1 cellular context compared by ENCODE assay signal in the genomic region with DNA sequence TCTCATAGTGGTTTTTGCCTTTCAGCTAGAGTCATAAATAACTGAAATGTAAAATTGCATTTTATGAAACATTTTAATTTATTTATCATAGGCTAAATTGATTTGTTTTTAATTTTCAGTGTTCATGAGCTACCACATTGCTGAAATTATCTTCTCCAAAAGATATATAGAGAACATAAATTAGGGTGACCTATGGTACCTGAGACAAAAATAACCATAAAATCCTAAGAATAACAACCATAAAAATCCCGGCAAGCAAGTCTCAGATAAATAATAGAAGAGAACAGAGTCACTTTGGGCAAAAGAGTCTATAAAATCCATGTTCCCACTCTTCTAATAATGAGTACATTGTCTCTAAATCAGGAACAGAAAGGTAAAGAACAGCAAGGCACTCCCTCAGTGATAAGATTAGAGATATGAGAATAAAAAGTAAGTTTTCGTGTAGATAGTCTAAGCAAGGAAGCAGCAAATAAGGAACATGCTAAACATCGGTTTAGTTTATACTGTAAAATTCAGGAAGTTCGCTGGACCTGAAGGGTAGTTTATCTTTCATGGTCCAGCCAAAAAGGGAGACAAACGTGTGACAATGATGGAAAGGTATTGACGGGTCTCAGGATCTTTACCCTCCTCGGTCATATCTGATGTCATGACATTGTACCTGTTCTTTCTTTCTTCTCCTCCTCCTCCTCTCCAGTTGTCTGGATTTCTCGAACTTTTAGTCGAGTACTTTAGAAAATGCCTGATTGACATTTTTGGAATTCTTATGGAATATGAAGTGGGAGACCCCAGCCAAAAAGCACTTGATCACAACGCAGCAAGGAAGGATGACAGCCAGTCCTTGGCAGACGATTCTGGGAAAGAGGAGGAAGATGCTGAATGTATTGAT.
TF ChIP-seq lines count a peak whose summit lies in the region.

No MANE protein-coding gene starts in this region.

TF ChIP-seq in H1, 55 proteins besides CTCF, POLR2A, EP300 and RAD21:
- no peak for TF ChIP-seq SP2 (IDR thresholded peaks at IDR 0.05; ENCODE audit: low read length)
- no peak for TF ChIP-seq YY1 (IDR thresholded peaks at IDR 0.05; ENCODE audit: low read depth, low read length)
- TF ChIP-seq CREB1 (IDR thresholded peaks at IDR 0.05), result no peak
- TF ChIP-seq, protein P1, sequence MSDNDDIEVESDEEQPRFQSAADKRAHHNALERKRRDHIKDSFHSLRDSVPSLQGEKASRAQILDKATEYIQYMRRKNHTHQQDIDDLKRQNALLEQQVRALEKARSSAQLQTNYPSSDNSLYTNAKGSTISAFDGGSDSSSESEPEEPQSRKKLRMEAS (IDR thresholded peaks at IDR 0.05), result no peak
- no peak for TF ChIP-seq BCL11A (IDR thresholded peaks at IDR 0.05; ENCODE audit: low read depth in 2 of 2, low read length in 2 of 2)
- no peak for TF ChIP-seq SIN3A (conservative IDR thresholded peaks at IDR 0.05 in 1 of 2, IDR thresholded peaks at IDR 0.05 in 1 of 2; ENCODE audit: low read depth in 1 of 2, low read length in 2 of 2)
- no peak for TF ChIP-seq SIRT6 (IDR thresholded peaks at IDR 0.05; ENCODE audit: low read length)
- TF ChIP-seq POLR2AphosphoS5 (IDR thresholded peaks at IDR 0.05; ENCODE audit: low read depth, low read length), result no peak
- TF ChIP-seq SIX5 (IDR thresholded peaks at IDR 0.05; ENCODE audit: low read depth, low read length), result no peak
- TF ChIP-seq, protein P2, sequence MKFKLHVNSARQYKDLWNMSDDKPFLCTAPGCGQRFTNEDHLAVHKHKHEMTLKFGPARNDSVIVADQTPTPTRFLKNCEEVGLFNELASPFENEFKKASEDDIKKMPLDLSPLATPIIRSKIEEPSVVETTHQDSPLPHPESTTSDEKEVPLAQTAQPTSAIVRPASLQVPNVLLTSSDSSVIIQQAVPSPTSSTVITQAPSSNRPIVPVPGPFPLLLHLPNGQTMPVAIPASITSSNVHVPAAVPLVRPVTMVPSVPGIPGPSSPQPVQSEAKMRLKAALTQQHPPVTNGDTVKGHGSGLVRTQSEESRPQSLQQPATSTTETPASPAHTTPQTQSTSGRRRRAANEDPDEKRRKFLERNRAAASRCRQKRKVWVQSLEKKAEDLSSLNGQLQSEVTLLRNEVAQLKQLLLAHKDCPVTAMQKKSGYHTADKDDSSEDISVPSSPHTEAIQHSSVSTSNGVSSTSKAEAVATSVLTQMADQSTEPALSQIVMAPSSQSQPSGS (IDR thresholded peaks at IDR 0.05; ENCODE audit: low read length), result no peak
- no peak for TF ChIP-seq EZH2 (IDR thresholded peaks at IDR 0.05; ENCODE audit: low read depth, low read length, severe bottlenecking)
- no peak for TF ChIP-seq MAFK (IDR thresholded peaks at IDR 0.05; ENCODE audit: low read depth, low read length)
- TF ChIP-seq TEAD4 (IDR thresholded peaks at IDR 0.05; ENCODE audit: low read depth, low read length), result no peak
- TF ChIP-seq JUND (IDR thresholded peaks at IDR 0.05; ENCODE audit: low read length), result no peak
